Comparison of ENCODE assay signal across 7 cellular contexts in genomic region chr6:48272518-48272917, GRCh38.
"Had no signal": no experiment of that assay in that cellular context is flagged by ENCODE, and none has a peak within 500 bp of the region (broad histone marks: within the 10 kb centered on the region; RNA-seq: fewer than 3 reads in every experiment).

No MANE protein-coding gene starts in this region.

- H3K4me2 ChIP-seq: GM23338 had no signal

- FAIRE-seq: H1, H54 had no signal

- H3K27ac ChIP-seq: HL-60 had no signal

- H2AFZ ChIP-seq: GM23338 had no signal

- DNase-seq: H9, HCEC 1CT, KG1 had no signal

- ATAC-seq: GM23338 had no signal

- H3K4me3 ChIP-seq: GM23338 had no signal
